ENCODE assay signal across 1 cellular context in the genomic region with DNA sequence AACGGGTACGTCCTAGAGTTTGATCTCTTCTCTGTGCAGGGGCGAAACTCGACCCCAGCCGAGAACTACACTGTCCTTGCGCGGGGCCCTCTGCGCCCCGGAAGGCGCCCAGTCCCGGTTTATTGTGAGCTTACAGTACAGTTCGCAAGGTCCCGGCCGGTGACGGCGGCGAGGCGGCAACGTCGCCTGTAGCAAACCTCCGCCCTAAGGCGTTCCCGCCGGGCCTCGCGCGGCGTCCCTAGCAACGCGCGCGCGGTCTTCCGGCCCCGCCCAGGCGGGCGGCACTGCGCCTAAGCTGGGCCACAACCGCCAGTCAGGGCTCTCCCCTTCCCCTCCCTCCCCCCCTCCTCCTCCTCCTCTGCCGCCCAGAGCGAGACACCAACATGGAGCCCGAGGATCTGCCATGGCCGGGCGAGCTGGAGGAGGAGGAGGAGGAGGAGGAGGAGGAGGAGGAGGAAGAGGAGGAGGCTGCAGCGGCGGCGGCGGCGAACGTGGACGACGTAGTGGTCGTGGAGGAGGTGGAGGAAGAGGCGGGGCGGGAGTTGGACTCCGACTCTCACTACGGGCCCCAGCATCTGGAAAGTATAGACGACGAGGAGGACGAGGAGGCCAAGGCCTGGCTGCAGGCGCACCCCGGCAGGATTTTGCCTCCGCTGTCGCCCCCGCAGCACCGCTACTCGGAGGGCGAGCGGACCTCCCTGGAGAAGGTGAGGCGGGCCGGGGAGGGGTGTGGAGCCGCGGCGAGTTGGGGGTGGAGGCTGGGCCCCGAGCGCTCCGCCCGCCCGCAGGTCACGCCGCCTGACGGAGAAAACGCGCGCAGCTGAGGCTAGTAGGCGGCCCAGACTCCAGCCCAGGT.
TF ChIP-seq lines count a peak whose summit lies in the region.

A gene with protein sequence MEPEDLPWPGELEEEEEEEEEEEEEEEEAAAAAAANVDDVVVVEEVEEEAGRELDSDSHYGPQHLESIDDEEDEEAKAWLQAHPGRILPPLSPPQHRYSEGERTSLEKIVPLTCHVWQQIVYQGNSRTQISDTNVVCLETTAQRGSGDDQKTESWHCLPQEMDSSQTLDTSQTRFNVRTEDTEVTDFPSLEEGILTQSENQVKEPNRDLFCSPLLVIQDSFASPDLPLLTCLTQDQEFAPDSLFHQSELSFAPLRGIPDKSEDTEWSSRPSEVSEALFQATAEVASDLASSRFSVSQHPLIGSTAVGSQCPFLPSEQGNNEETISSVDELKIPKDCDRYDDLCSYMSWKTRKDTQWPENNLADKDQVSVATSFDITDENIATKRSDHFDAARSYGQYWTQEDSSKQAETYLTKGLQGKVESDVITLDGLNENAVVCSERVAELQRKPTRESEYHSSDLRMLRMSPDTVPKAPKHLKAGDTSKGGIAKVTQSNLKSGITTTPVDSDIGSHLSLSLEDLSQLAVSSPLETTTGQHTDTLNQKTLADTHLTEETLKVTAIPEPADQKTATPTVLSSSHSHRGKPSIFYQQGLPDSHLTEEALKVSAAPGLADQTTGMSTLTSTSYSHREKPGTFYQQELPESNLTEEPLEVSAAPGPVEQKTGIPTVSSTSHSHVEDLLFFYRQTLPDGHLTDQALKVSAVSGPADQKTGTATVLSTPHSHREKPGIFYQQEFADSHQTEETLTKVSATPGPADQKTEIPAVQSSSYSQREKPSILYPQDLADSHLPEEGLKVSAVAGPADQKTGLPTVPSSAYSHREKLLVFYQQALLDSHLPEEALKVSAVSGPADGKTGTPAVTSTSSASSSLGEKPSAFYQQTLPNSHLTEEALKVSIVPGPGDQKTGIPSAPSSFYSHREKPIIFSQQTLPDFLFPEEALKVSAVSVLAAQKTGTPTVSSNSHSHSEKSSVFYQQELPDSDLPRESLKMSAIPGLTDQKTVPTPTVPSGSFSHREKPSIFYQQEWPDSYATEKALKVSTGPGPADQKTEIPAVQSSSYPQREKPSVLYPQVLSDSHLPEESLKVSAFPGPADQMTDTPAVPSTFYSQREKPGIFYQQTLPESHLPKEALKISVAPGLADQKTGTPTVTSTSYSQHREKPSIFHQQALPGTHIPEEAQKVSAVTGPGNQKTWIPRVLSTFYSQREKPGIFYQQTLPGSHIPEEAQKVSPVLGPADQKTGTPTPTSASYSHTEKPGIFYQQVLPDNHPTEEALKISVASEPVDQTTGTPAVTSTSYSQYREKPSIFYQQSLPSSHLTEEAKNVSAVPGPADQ (N-terminal part only) (plus strand): TSS at position 351 of the 856 bp plus-strand sequence. CDS start 33 bp downstream, at position 384.

TF ChIP-seq in SK-N-SH, 30 proteins besides CTCF, POLR2A, EP300 and RAD21 (continued from another document):
- TF ChIP-seq, protein P1, sequence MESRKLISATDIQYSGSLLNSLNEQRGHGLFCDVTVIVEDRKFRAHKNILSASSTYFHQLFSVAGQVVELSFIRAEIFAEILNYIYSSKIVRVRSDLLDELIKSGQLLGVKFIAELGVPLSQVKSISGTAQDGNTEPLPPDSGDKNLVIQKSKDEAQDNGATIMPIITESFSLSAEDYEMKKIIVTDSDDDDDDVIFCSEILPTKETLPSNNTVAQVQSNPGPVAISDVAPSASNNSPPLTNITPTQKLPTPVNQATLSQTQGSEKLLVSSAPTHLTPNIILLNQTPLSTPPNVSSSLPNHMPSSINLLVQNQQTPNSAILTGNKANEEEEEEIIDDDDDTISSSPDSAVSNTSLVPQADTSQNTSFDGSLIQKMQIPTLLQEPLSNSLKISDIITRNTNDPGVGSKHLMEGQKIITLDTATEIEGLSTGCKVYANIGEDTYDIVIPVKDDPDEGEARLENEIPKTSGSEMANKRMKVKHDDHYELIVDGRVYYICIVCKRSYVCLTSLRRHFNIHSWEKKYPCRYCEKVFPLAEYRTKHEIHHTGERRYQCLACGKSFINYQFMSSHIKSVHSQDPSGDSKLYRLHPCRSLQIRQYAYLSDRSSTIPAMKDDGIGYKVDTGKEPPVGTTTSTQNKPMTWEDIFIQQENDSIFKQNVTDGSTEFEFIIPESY (IDR thresholded peaks at IDR 0.05; ENCODE audit: borderline replicate concordance, low read depth): no peak
